Comparison of ENCODE assay signal across 8 cellular contexts in the genomic region with DNA sequence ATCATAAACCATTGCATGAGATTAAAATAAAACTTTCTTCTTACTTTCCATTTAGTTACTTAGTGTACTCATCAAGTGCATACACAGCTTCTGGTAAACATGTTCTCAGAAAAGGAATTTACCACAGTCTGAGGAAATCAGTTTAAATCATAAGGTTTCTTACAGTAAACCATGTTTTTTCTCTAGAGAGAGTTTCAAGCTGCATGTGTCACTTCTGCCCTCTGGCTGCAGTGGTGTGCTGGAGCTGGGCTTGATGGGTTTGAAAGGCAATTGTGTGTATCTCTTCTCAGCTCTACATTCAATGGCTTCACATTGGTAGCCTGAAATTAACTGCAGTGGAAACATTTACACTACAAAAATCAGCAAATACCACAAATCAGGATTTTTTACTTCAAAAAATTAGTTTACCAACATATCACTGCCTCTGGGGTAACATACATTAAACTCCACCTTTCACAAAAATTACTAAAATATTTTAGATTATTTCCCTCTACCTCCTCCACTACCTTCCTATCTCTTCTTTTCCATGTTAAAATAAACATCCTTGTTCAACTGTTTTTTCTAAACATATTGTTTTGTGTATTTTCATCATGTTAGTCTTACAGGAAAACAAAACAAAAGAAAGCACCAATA.
A peak's percentile ranks its signal among the peaks of the same experiment; 100 is the strongest.
DNase-seq lines count a peak whose midpoint lies in the region; ATAC-seq, FAIRE-seq and TF ChIP-seq lines count a peak whose summit lies in the region.

No MANE protein-coding gene starts in this region.

- no peak overlapping the region for H3K27ac Mint-ChIP-seq in stimulated activated naive B cell treated with anti-CD40 and anti-IgM and Interleukin-4, amounts not matched to agents 10 μg/mL and 1 μg/mL and 100 μg/mL, for 72 hours

- DNase-seq in EH (ENCODE audit: low read depth) (peak; percentile 1), T47D (ENCODE audit: low read depth in 1 of 2, low spot score in 1 of 2) (peak; percentile 4 to 69), mesenchymal stem cell (peak; percentile 82), H54 (ENCODE audit: insufficient read length, low spot score) (no peak)
- DNase-seq in stimulated activated naive B cell treated with anti-CD40 and anti-IgM and Interleukin-4, amounts not matched to agents 10 μg/mL and 1 μg/mL and 100 μg/mL, for 72 hours = no peak

- no peak overlapping the region for H3K23ac ChIP-seq in mesenchymal stem cell (ENCODE audit: low read length in 2 of 2)

- no peaks in the 10 kb centered on the region for H3K36me3 ChIP-seq in mesenchymal stem cell (ENCODE audit: control insufficient read depth in 1 of 2, insufficient read depth in 2 of 2, low read depth in 1 of 2, low read length in 2 of 2)

- in situ Hi-C loops in T47D (cut with HindIII; ENCODE audit: low pct_unique_long_range_greater_than_20kb, low sequenced_read_pairs) = no loop called here

- peaks cover 0 to 3% of the 10 kb centered on the region in 2 donors for H3K9me3 Mint-ChIP-seq in stimulated activated naive B cell treated with anti-CD40 and anti-IgM and Interleukin-4, amounts not matched to agents 10 μg/mL and 1 μg/mL and 100 μg/mL, for 72 hours

- H4K91ac ChIP-seq in mesenchymal stem cell (ENCODE audit: low read length) = no peak overlapping the region

- no peak overlapping the region for H2AFZ ChIP-seq in mesenchymal stem cell (ENCODE audit: low read depth, low read length)

- no peaks in the 10 kb centered on the region for H3K36me3 Mint-ChIP-seq in stimulated activated naive B cell treated with anti-CD40 and anti-IgM and Interleukin-4, amounts not matched to agents 10 μg/mL and 1 μg/mL and 100 μg/mL, for 72 hours

- H3K4ac ChIP-seq in mesenchymal stem cell (ENCODE audit: low read depth in 1 of 2, low read length in 2 of 2) = no peak overlapping the region

- H3K27me3 ChIP-seq in mesenchymal stem cell (ENCODE audit: control insufficient read depth in 1 of 2, insufficient read depth in 1 of 2, low read length in 2 of 2) = no peaks in the 10 kb centered on the region

- H3K4me1 ChIP-seq in mesenchymal stem cell (ENCODE audit: control insufficient read depth, insufficient read depth, low read depth, low read length) = no peaks in the 10 kb centered on the region

- no peak overlapping the region for H2BK5ac ChIP-seq in mesenchymal stem cell (ENCODE audit: low read depth, low read length, poor library complexity, severe bottlenecking)

- TF ChIP-seq POLR2A in H54 (IDR thresholded peaks at IDR 0.05; ENCODE audit: low read depth, low read length) = no peak

- no peak overlapping the region for H3K4me3 Mint-ChIP-seq in stimulated activated naive B cell treated with anti-CD40 and anti-IgM and Interleukin-4, amounts not matched to agents 10 μg/mL and 1 μg/mL and 100 μg/mL, for 72 hours

- H2BK120ac ChIP-seq in mesenchymal stem cell (ENCODE audit: low read depth, low read length) = no peak overlapping the region

- no peak for ATAC-seq in HG02981 (IDR thresholded peaks at IDR 0.05; ENCODE audit: unreplicated experiment)
- ATAC-seq in activated CD4-positive, CD25-positive, alpha-beta regulatory T cell treated with anti-CD3 and anti-CD28 coated beads, Interleukin-2, amount 50 U/mL, for 24 hours = no peak
- no peak for ATAC-seq in stimulated activated naive B cell treated with anti-CD40 and anti-IgM and Interleukin-4, amounts not matched to agents 10 μg/mL and 1 μg/mL and 100 μg/mL, for 72 hours (replicated peaks)

- H3K4me1 Mint-ChIP-seq in stimulated activated naive B cell treated with anti-CD40 and anti-IgM and Interleukin-4, amounts not matched to agents 10 μg/mL and 1 μg/mL and 100 μg/mL, for 72 hours = no peaks in the 10 kb centered on the region

- H3K79me1 ChIP-seq in mesenchymal stem cell (replicated peaks; ENCODE audit: low read length, poor library complexity, severe bottlenecking) = no peaks in the 10 kb centered on the region

- H3K9ac ChIP-seq in mesenchymal stem cell (ENCODE audit: low read length) = peak overlapping the region; percentile 27

- no peak overlapping the region for H2AK5ac ChIP-seq in mesenchymal stem cell (ENCODE audit: low read length, severe bottlenecking)

- no peak overlapping the region for H2BK15ac ChIP-seq in mesenchymal stem cell (ENCODE audit: low read depth, poor library complexity, severe bottlenecking)

- H3K4me3 ChIP-seq in mesenchymal stem cell (ENCODE audit: insufficient read depth in 1 of 2, low read depth in 1 of 2, low read length in 2 of 2) = no peak overlapping the region

- H4K8ac ChIP-seq in mesenchymal stem cell (ENCODE audit: low read length) = no peak overlapping the region

- TF ChIP-seq EP300 in Ishikawa (IDR thresholded peaks at IDR 0.05; ENCODE audit: borderline replicate concordance) = no peak

- H3K9me3 ChIP-seq in mesenchymal stem cell (ENCODE audit: control insufficient read depth, low read length) = no peaks in the 10 kb centered on the region

- FAIRE-seq in H54 (lab: Jason Lieb, UNC) = no peak

- H3K18ac ChIP-seq in mesenchymal stem cell (ENCODE audit: low read depth in 1 of 2, low read length in 2 of 2) = no peak overlapping the region

- H3K14ac ChIP-seq in mesenchymal stem cell (ENCODE audit: low read length in 2 of 2) = no peak overlapping the region

- H2BK12ac ChIP-seq in mesenchymal stem cell (ENCODE audit: low read length in 2 of 2) = no peak overlapping the region

- no peak overlapping the region for H3K4me2 ChIP-seq in mesenchymal stem cell (ENCODE audit: low read length, poor library complexity, severe bottlenecking)

- H3K27me3 Mint-ChIP-seq in stimulated activated naive B cell treated with anti-CD40 and anti-IgM and Interleukin-4, amounts not matched to agents 10 μg/mL and 1 μg/mL and 100 μg/mL, for 72 hours = no peaks in the 10 kb centered on the region

- H3K27ac ChIP-seq in mesenchymal stem cell (ENCODE audit: low read length, poor library complexity, severe bottlenecking) = no peak overlapping the region

- TF ChIP-seq RAD21 in Ishikawa (IDR thresholded peaks at IDR 0.05; ENCODE audit: low read depth) = peak; percentile 79

TF ChIP-seq in Ishikawa, 13 proteins besides CTCF, POLR2A, EP300 and RAD21:
- TF ChIP-seq CREB1 (IDR thresholded peaks at IDR 0.05; ENCODE audit: low read depth) = no peak
- TF ChIP-seq, protein P1, sequence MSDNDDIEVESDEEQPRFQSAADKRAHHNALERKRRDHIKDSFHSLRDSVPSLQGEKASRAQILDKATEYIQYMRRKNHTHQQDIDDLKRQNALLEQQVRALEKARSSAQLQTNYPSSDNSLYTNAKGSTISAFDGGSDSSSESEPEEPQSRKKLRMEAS (IDR thresholded peaks at IDR 0.05) = no peak
- TF ChIP-seq, protein P2, sequence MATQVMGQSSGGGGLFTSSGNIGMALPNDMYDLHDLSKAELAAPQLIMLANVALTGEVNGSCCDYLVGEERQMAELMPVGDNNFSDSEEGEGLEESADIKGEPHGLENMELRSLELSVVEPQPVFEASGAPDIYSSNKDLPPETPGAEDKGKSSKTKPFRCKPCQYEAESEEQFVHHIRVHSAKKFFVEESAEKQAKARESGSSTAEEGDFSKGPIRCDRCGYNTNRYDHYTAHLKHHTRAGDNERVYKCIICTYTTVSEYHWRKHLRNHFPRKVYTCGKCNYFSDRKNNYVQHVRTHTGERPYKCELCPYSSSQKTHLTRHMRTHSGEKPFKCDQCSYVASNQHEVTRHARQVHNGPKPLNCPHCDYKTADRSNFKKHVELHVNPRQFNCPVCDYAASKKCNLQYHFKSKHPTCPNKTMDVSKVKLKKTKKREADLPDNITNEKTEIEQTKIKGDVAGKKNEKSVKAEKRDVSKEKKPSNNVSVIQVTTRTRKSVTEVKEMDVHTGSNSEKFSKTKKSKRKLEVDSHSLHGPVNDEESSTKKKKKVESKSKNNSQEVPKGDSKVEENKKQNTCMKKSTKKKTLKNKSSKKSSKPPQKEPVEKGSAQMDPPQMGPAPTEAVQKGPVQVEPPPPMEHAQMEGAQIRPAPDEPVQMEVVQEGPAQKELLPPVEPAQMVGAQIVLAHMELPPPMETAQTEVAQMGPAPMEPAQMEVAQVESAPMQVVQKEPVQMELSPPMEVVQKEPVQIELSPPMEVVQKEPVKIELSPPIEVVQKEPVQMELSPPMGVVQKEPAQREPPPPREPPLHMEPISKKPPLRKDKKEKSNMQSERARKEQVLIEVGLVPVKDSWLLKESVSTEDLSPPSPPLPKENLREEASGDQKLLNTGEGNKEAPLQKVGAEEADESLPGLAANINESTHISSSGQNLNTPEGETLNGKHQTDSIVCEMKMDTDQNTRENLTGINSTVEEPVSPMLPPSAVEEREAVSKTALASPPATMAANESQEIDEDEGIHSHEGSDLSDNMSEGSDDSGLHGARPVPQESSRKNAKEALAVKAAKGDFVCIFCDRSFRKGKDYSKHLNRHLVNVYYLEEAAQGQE (IDR thresholded peaks at IDR 0.05; ENCODE audit: low read depth) = no peak

Comparison
In these comparisons a context has a peak if more than half of its experiments do, and no peak if none do; other contexts are left out.
1. DNase-seq: peak in EH (single experiment), T47D (2 of 2) and mesenchymal stem cell (single experiment); none in H54 (single experiment) and stimulated activated naive B cell treated with anti-CD40 and anti-IgM and Interleukin-4, amounts not matched to agents 10 μg/mL and 1 μg/mL and 100 μg/mL, for 72 hours (single experiment).